ENCODE assay signal across 15 cellular contexts in the genomic region with DNA sequence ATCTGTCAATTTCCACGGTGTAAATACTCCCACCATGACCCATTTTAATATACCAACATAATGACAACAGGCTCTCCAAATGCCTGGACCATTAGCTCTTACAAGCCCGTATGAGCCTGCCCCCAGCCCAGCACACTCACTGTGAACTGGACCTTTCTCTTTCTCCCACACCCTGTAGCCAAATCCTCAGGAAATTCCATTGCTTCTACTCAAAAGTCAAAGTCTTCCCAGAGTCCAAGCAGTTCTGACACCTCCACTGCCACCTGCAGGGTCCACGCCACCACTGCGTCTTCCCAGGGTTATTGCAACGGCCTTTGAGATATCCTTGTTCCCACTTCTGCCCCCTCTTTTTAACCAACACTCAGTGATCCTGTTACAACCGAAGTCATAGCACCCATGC.
DNase-seq lines count a peak whose midpoint lies in the region; ATAC-seq and TF ChIP-seq lines count a peak whose summit lies in the region.
"Had no signal": no experiment of that assay in that cellular context is flagged by ENCODE, and none has a peak within 500 bp of the region (broad histone marks: within the 10 kb centered on the region; RNA-seq: fewer than 3 reads in every experiment).

No MANE protein-coding gene starts in this region.

- no peak overlapping the region for H3K4me2 ChIP-seq in mesenchymal stem cell (ENCODE audit: low read length, poor library complexity, severe bottlenecking)
- H3K4me2 ChIP-seq: SK-N-SH had no signal

- H3K4me3 ChIP-seq in mesenchymal stem cell (ENCODE audit: insufficient read depth in 1 of 2, low read depth in 1 of 2, low read length in 2 of 2) = no peak overlapping the region
- H3K4me3 ChIP-seq: gastrocnemius medialis had no signal

- H2BK15ac ChIP-seq in mesenchymal stem cell (ENCODE audit: low read depth, poor library complexity, severe bottlenecking) = no peak overlapping the region

- H3K36me3 ChIP-seq in mesenchymal stem cell (ENCODE audit: control insufficient read depth in 1 of 2, insufficient read depth in 2 of 2, low read depth in 1 of 2, low read length in 2 of 2) = no peaks in the 10 kb centered on the region
- H3K36me3 ChIP-seq: gastrocnemius medialis had no signal

- H3K4me1 ChIP-seq in mesenchymal stem cell (ENCODE audit: control insufficient read depth, insufficient read depth, low read depth, low read length) = peaks cover 7% of the 10 kb centered on the region

- H3K79me1 ChIP-seq in mesenchymal stem cell (replicated peaks; ENCODE audit: low read length, poor library complexity, severe bottlenecking) = no peaks in the 10 kb centered on the region

- no peak overlapping the region for H4K91ac ChIP-seq in mesenchymal stem cell (ENCODE audit: low read length)

- H2BK120ac ChIP-seq in mesenchymal stem cell (ENCODE audit: low read depth, low read length) = no peak overlapping the region

- H4K8ac ChIP-seq in mesenchymal stem cell (ENCODE audit: low read length) = no peak overlapping the region

- no peak overlapping the region for H3K18ac ChIP-seq in mesenchymal stem cell (ENCODE audit: low read depth in 1 of 2, low read length in 2 of 2)

- no peak overlapping the region for H2BK5ac ChIP-seq in mesenchymal stem cell (ENCODE audit: low read depth, low read length, poor library complexity, severe bottlenecking)

- no peak overlapping the region for H3K4ac ChIP-seq in mesenchymal stem cell (ENCODE audit: low read depth in 1 of 2, low read length in 2 of 2)

- H3K9ac ChIP-seq in mesenchymal stem cell (ENCODE audit: low read length) = no peak overlapping the region
- H3K9ac ChIP-seq: SK-N-SH had no signal

- H2AFZ ChIP-seq in mesenchymal stem cell (ENCODE audit: low read depth, low read length) = no peak overlapping the region

- no peaks in the 10 kb centered on the region for H3K9me3 ChIP-seq in mesenchymal stem cell (ENCODE audit: control insufficient read depth, low read length)
- H3K9me3 ChIP-seq: gastrocnemius medialis, SK-N-SH had no signal

- in situ Hi-C loops in Caki2 (cut with HindIII; ENCODE audit: low pct_unique_long_range_greater_than_20kb, low sequenced_read_pairs) = no loop called here
- in situ Hi-C loops in GM13977 (cut with MboI; ENCODE audit: low pct_unique_long_range_greater_than_20kb, low sequenced_read_pairs, unreplicated experiment) = loop anchor here (25.0 kb wide), 1 partner anchor 207 kb away; no protein-coding TSS in a partner anchor

- H2BK12ac ChIP-seq in mesenchymal stem cell (ENCODE audit: low read length in 2 of 2) = no peak overlapping the region

- H3K23ac ChIP-seq in mesenchymal stem cell (ENCODE audit: low read length in 2 of 2) = no peak overlapping the region

- WGBS in mesenchymal stem cell = 39% methylated on average over 6 of the region's 6 CpGs

- no peak overlapping the region for H2AK5ac ChIP-seq in mesenchymal stem cell (ENCODE audit: low read length, severe bottlenecking)

- H3K14ac ChIP-seq in mesenchymal stem cell (ENCODE audit: low read length in 2 of 2) = no peak overlapping the region

- TF ChIP-seq CTCF in GM13977 (IDR thresholded peaks at IDR 0.05; ENCODE audit: extremely low read depth, insufficient read depth, missing control alignments) = peak; percentile 37

- DNase-seq in Caki2 (ENCODE audit: low read depth) (peak; percentile 34), GM13977 (ENCODE audit: low spot score) (no peak), RPMI7951 (ENCODE audit: low read depth) (peak; percentile 42), fibroblast of peridontal ligament (ENCODE audit: extremely low read depth) (peak; percentile 30), NCI-H2107 (lab: John Stamatoyannopoulos, UW) (no peak), NCI-H446 (lab: John Stamatoyannopoulos, UW) (no peak), mesenchymal stem cell (no peak)
- DNase-seq: activated CD4-positive, alpha-beta T cell treated with anti-CD3 and anti-CD28 coated beads, Interleukin-2, amount 10 ng/mL, durations not matched to agents 24 days and 14 days; activated effector memory CD4-positive, alpha-beta T cell treated with anti-CD3 and anti-CD28 coated beads, Interleukin-2, amount 50 U/mL, for 16 hours; COR-L47; gastrocnemius medialis; KG1; SK-N-SH had no signal

- no peak for ATAC-seq in HG02981 (IDR thresholded peaks at IDR 0.05; ENCODE audit: unreplicated experiment)
- ATAC-seq: gastrocnemius medialis, left lobe of liver had no signal

- H3K27me3 ChIP-seq in mesenchymal stem cell (ENCODE audit: control insufficient read depth in 1 of 2, insufficient read depth in 1 of 2, low read length in 2 of 2) = peaks cover 5 to 30% of the 10 kb centered on the region in 2 experiments
- H3K27me3 ChIP-seq: gastrocnemius medialis had no signal

- H3K27ac ChIP-seq in mesenchymal stem cell (ENCODE audit: low read length, poor library complexity, severe bottlenecking) = no peak overlapping the region
- H3K27ac ChIP-seq: gastrocnemius medialis had no signal

Comparison
In these comparisons a context has a peak if more than half of its experiments do, and no peak if none do; other contexts are left out.
1. DNase-seq: peak in Caki2 (single experiment), RPMI7951 (single experiment) and fibroblast of peridontal ligament (single experiment); none in GM13977 (single experiment), NCI-H2107 (single experiment), NCI-H446 (0 of 2) and mesenchymal stem cell (single experiment).